ENCODE assay signal across 8 cellular contexts in the genomic region with DNA sequence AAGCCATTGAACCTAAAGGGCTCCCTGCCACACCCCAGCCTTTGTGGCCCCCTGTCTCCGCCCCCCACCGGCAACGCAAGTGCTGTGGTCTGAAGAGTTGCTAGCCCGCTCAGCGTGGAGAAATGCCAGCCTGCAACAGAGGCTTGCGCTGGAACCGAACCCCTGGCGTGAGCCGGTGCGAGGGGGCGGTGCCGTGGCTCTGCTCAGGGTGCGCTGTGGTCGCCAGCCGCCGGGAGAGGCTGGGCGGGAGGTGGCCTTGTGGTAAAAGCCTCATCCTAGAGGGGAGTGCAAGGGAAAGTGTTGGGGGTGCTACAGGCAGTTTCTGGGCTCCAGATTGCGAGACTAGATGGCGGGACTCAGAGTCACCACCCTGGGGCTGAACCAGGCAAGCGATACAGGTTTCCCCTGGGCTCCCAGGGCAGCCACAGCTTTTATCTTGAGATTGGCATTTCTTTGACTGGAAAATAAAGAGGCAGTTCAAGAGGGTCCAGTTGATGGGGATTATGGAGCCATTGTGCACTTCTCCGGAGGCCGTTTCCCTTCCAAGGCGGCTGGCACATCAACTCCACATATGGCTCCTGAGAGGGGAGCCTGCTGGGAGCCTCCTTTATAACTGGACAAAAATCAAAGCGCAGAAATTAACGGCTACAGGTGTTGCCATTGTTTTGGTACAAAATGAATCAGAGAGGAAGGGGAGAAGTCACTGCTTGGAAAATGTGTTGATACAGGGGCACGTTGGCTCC. TPM values are rescaled to one million over a fixed set of nuclear protein-coding genes. Genes with fewer than 3 reads are reported as not detected.
DNase-seq lines count a peak whose midpoint lies in the region; ATAC-seq and TF ChIP-seq lines count a peak whose summit lies in the region.
"Had no signal": no experiment of that assay in that cellular context is flagged by ENCODE, and none has a peak within 500 bp of the region (broad histone marks: within the 10 kb centered on the region; RNA-seq: fewer than 3 reads in every experiment).

No MANE protein-coding gene starts in this region.

- WGBS in mesenchymal stem cell = 17% methylated on average over 25 of the region's 26 CpGs

- H4K91ac ChIP-seq in mesenchymal stem cell (ENCODE audit: low read length) = no peak overlapping the region

- no peak overlapping the region; the same call in 1 of the 2 replicates for H2AFZ ChIP-seq in OCI-LY3 (ENCODE audit: low read depth, low read length)
- no peak overlapping the region for H2AFZ ChIP-seq in mesenchymal stem cell (ENCODE audit: low read depth, low read length)

- H3K14ac ChIP-seq in mesenchymal stem cell (ENCODE audit: low read length in 2 of 2) = no peak overlapping the region

- H3K23ac ChIP-seq in mesenchymal stem cell (ENCODE audit: low read length in 2 of 2) = peak overlapping the region in 1 of 2 experiments; percentile 15

- H4K8ac ChIP-seq in mesenchymal stem cell (ENCODE audit: low read length) = no peak overlapping the region

- DNase-seq in brain microvascular endothelial cell (no peak), mesenchymal stem cell (no peak), amniotic stem cell (lab: John Stamatoyannopoulos, UW) (no peak), superior temporal gyrus (ENCODE audit: extremely low spot score) (no peak)

- H3K9me3 ChIP-seq in OCI-LY3 (ENCODE audit: insufficient read depth, low read length) (no peaks in the 10 kb centered on the region), mesenchymal stem cell (ENCODE audit: control insufficient read depth, low read length) (no peaks in the 10 kb centered on the region), subcutaneous abdominal adipose tissue (ENCODE audit: control insufficient read depth in 5 of 5, low read length in 5 of 5) (no peaks in the 10 kb centered on the region)

- ATAC-seq in GM21723 (IDR thresholded peaks at IDR 0.05; ENCODE audit: unreplicated experiment) = peak; percentile 5

- no peak for TF ChIP-seq CTCF in OCI-LY3 (IDR thresholded peaks at IDR 0.05; ENCODE audit: low read depth, low read length)
- no peak for TF ChIP-seq CTCF in brain microvascular endothelial cell (IDR thresholded peaks at IDR 0.05; ENCODE audit: low read depth, low read length, missing control alignments)

- H4K20me1 ChIP-seq in OCI-LY3 (ENCODE audit: insufficient read depth, low read length) = no peaks in the 10 kb centered on the region

- no peak overlapping the region for H2BK120ac ChIP-seq in mesenchymal stem cell (ENCODE audit: low read depth, low read length)

- no peaks in the 10 kb centered on the region for H3K79me2 ChIP-seq in OCI-LY3 (ENCODE audit: low read length)

- H3K9ac ChIP-seq in OCI-LY3 (ENCODE audit: low read length) (no peak overlapping the region), mesenchymal stem cell (ENCODE audit: low read length) (peak overlapping the region; percentile 41), subcutaneous abdominal adipose tissue (ENCODE audit: low read length in 5 of 5) (peak overlapping the region in 1 of 5 donors; percentile 23)

- H3K27ac ChIP-seq in OCI-LY3 (ENCODE audit: low read length) (no peak overlapping the region), brain microvascular endothelial cell (no peak overlapping the region), mesenchymal stem cell (ENCODE audit: low read length, poor library complexity, severe bottlenecking) (no peak overlapping the region), subcutaneous abdominal adipose tissue (ENCODE audit: low read depth, low read length) (no peak overlapping the region)
- H3K27ac ChIP-seq: SK-N-MC had no signal

- H3K36me3 ChIP-seq in OCI-LY3 (replicated peaks; ENCODE audit: low read depth, low read length) = no peaks in the 10 kb centered on the region
- no peaks in the 10 kb centered on the region for H3K36me3 ChIP-seq in brain microvascular endothelial cell (replicated peaks)
- no peaks in the 10 kb centered on the region for H3K36me3 ChIP-seq in mesenchymal stem cell (ENCODE audit: control insufficient read depth in 1 of 2, insufficient read depth in 2 of 2, low read depth in 1 of 2, low read length in 2 of 2)
- H3K36me3 ChIP-seq in subcutaneous abdominal adipose tissue (ENCODE audit: control insufficient read depth in 5 of 5, insufficient read depth in 5 of 5, low read length in 5 of 5) = no peaks in the 10 kb centered on the region

- H2BK5ac ChIP-seq in mesenchymal stem cell (ENCODE audit: low read depth, low read length, poor library complexity, severe bottlenecking) = no peak overlapping the region

- no peak overlapping the region for H2AK5ac ChIP-seq in mesenchymal stem cell (ENCODE audit: low read length, severe bottlenecking)

- in situ Hi-C loops in brain microvascular endothelial cell (cut with HindIII; ENCODE audit: low pct_ligation_motif_present, low sequenced_read_pairs) = no loop called here

- H2BK15ac ChIP-seq in mesenchymal stem cell (ENCODE audit: low read depth, poor library complexity, severe bottlenecking) = no peak overlapping the region

- H3K4me3 ChIP-seq in OCI-LY3 (ENCODE audit: low read length) = peak overlapping the region; percentile 29
- H3K4me3 ChIP-seq in brain microvascular endothelial cell (ENCODE audit: low read depth, low read length) = peak overlapping the region; percentile 3
- peak overlapping the region in 1 of 2 experiments; percentile 74 for H3K4me3 ChIP-seq in mesenchymal stem cell (ENCODE audit: insufficient read depth in 1 of 2, low read depth in 1 of 2, low read length in 2 of 2)
- H3K4me3 ChIP-seq in subcutaneous abdominal adipose tissue (ENCODE audit: low read depth in 1 of 5, low read length in 5 of 5) = peak overlapping the region; percentile 63 to 81 (median 68)
- H3K4me3 ChIP-seq: SK-N-MC had no signal

- peak overlapping the region in 1 of 2 experiments; percentile 70 for H2BK12ac ChIP-seq in mesenchymal stem cell (ENCODE audit: low read length in 2 of 2)

- no peaks in the 10 kb centered on the region for H3K79me1 ChIP-seq in mesenchymal stem cell (replicated peaks; ENCODE audit: low read length, poor library complexity, severe bottlenecking)

- H3K4me1 ChIP-seq in OCI-LY3 (ENCODE audit: low read length) = peaks cover 17% of the 10 kb centered on the region
- peaks cover 24% of the 10 kb centered on the region for H3K4me1 ChIP-seq in mesenchymal stem cell (ENCODE audit: control insufficient read depth, insufficient read depth, low read depth, low read length)
- H3K4me1 ChIP-seq in subcutaneous abdominal adipose tissue (ENCODE audit: control insufficient read depth in 5 of 5, insufficient read depth in 5 of 5, low read length in 5 of 5) = peaks cover 0 to 36% (median 27%) of the 10 kb centered on the region in 5 donors

- no peak overlapping the region for H3K18ac ChIP-seq in mesenchymal stem cell (ENCODE audit: low read depth in 1 of 2, low read length in 2 of 2)

- H3K4me2 ChIP-seq in OCI-LY3 (ENCODE audit: low read length) (peak overlapping the region; percentile 42), mesenchymal stem cell (ENCODE audit: low read length, poor library complexity, severe bottlenecking) (no peak overlapping the region)

- no peak overlapping the region for H3K4ac ChIP-seq in mesenchymal stem cell (ENCODE audit: low read depth in 1 of 2, low read length in 2 of 2)

- H3K27me3 ChIP-seq in OCI-LY3 (ENCODE audit: low read depth, low read length) (peaks cover 77% of the 10 kb centered on the region), brain microvascular endothelial cell (replicated peaks) (peaks cover 43% of the 10 kb centered on the region), mesenchymal stem cell (ENCODE audit: control insufficient read depth in 1 of 2, insufficient read depth in 1 of 2, low read length in 2 of 2) (peaks cover 65 to 83% of the 10 kb centered on the region in 2 experiments), subcutaneous abdominal adipose tissue (ENCODE audit: control insufficient read depth in 5 of 5, insufficient read depth in 4 of 5, low read length in 5 of 5) (peaks cover 13 to 25% (median 23%) of the 10 kb centered on the region in 5 donors)

RNA-seq across cellular contexts. Expression of gene PLXNC1, which starts 2.3 kb away (rescaled TPM):
- polyA plus RNA-seq in mesenchymal stem cell (2013, experiment 1 of 2) = 2.2 TPM
- 2.3 TPM for polyA plus RNA-seq in mesenchymal stem cell (2013, experiment 2 of 2)
